ENCODE assay signal across 16 cellular contexts in the genomic region with DNA sequence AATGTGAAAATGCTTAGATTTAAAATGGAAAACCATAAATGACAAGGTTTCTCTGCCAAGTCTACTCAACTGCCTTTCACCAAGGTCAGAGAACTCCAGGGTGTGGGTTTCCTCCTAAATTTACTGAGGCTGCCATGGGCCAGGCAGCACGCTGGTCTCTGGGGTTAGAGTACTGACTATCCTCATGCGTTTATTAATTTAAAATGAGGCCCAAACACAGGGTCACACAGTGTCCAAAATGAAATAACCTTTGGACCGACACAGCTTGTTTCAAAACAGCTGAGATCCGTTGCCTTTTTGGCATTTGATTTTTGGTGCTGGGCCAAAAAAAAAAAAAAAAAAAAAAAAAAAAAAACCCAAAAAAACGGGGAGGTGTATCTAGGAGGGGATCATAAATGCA. TPM values are rescaled to one million over a fixed set of nuclear protein-coding genes. Genes with fewer than 3 reads are reported as not detected.
"Had no signal": no experiment of that assay in that cellular context is flagged by ENCODE, and none has a peak within 500 bp of the region (broad histone marks: within the 10 kb centered on the region; RNA-seq: fewer than 3 reads in every experiment).

No MANE protein-coding gene starts in this region.

- ATAC-seq: activated T-cell treated with anti-CD3 and anti-CD28 coated beads, Interleukin-2, amount 50 U/mL, for 72 hours had no signal

- H3K27me3 ChIP-seq: gastrocnemius medialis, vagina had no signal

- DNase-seq: activated CD4-positive, alpha-beta T cell treated with anti-CD3 and anti-CD28 coated beads, Interleukin-2, amount 10 ng/mL, durations not matched to agents 7 days and 5 days; activated CD8-positive, alpha-beta memory T cell treated with anti-CD3 and anti-CD28 coated beads, Interleukin-2, amount 50 U/mL, for 48 hours; activated gamma-delta T cell; activated T-cell treated with anti-CD3 and anti-CD28 coated beads, Interleukin-2, amount 50 U/mL, for 72 hours; amygdala; cortex of kidney; effector CD4-positive, alpha-beta T cell; gastrocnemius medialis; nephron progenitor cell; stimulated activated naive CD4-positive, alpha-beta T cell; substantia nigra; T-helper 9 cell; transverse colon had no signal

- H3K4me1 ChIP-seq: gastrocnemius medialis, psoas muscle, transverse colon had no signal

- H3K9me3 ChIP-seq: gastrocnemius medialis, psoas muscle, transverse colon, vagina had no signal

- H3K4me3 ChIP-seq: gastrocnemius medialis, psoas muscle, transverse colon, vagina had no signal

- H3K27ac ChIP-seq: gastrocnemius medialis, psoas muscle, transverse colon, vagina had no signal

- H3K36me3 ChIP-seq: gastrocnemius medialis, transverse colon, vagina had no signal

RNA-seq across cellular contexts. Expression of a gene that starts 14.6 kb away (rescaled TPM):
- total RNA-seq: osteocyte had no signal
